26 cellular contexts compared by ENCODE assay signal in genomic region chr2:609520-610280, GRCh38.
"Had no signal": no experiment of that assay in that cellular context is flagged by ENCODE, and none has a peak within 500 bp of the region (broad histone marks: within the 10 kb centered on the region; RNA-seq: fewer than 3 reads in every experiment).

No MANE protein-coding gene starts in this region.

- H3K9me3 Mint-ChIP-seq: activated naive CD4-positive, alpha-beta T cell treated with anti-CD3 and anti-CD28 coated beads, Interleukin-2, amount 50 U/mL, for 24 hours; activated naive CD8-positive, alpha-beta T cell treated with anti-CD3 and anti-CD28 coated beads, Interleukin-2, amount 50 U/mL, for 24 hours; activated T-helper 2 cell treated with anti-CD3 and anti-CD28 coated beads, Interferon-gamma antibody, Interleukin-2, Interleukin-4, amounts not matched to agents 10 μg/mL and 5 μg/mL and 100 μg/mL, durations not matched to agents 14 hours and 24 hours and 36 hours; central memory CD8-positive, alpha-beta T cell; natural killer cell treated with Interleukin-12 subunit alpha and Interleukin-12 subunit beta and Interleukin-15 and Interleukin-18, amount 100 ng/mL, for 72 hours; stimulated activated naive B cell treated with anti-CD40 and anti-IgM and Interleukin-4, amounts not matched to agents 10 μg/mL and 1 μg/mL and 100 μg/mL, for 72 hours; T-helper 1 cell treated with Interleukin-12 subunit alpha and Interleukin-12 subunit beta and Interleukin-4 antibody, amounts not matched to agents 30 μg/mL and 1 μg/mL, for 36 hours; WTC11 had no signal

- H3K27me3 Mint-ChIP-seq: activated naive CD4-positive, alpha-beta T cell treated with anti-CD3 and anti-CD28 coated beads, Interleukin-2, amount 50 U/mL, for 24 hours; activated naive CD8-positive, alpha-beta T cell treated with anti-CD3 and anti-CD28 coated beads, Interleukin-2, amount 50 U/mL, for 24 hours had no signal

- H3K36me3 Mint-ChIP-seq: activated naive CD4-positive, alpha-beta T cell treated with anti-CD3 and anti-CD28 coated beads, Interleukin-2, amount 50 U/mL, for 24 hours; natural killer cell treated with Interleukin-12 subunit alpha and Interleukin-12 subunit beta and Interleukin-15 and Interleukin-18, amount 100 ng/mL, for 72 hours; stimulated activated naive B cell treated with anti-CD40 and anti-IgM and Interleukin-4, amounts not matched to agents 10 μg/mL and 1 μg/mL and 100 μg/mL, for 72 hours; WTC11 had no signal

- H3K4me3 Mint-ChIP-seq: activated naive CD4-positive, alpha-beta T cell treated with anti-CD3 and anti-CD28 coated beads, Interleukin-2, amount 50 U/mL, for 24 hours; activated naive CD8-positive, alpha-beta T cell treated with anti-CD3 and anti-CD28 coated beads, Interleukin-2, amount 50 U/mL, for 24 hours; central memory CD8-positive, alpha-beta T cell; natural killer cell treated with Interleukin-12 subunit alpha and Interleukin-12 subunit beta and Interleukin-15 and Interleukin-18, amount 100 ng/mL, for 72 hours; stimulated activated naive B cell treated with anti-CD40 and anti-IgM and Interleukin-4, amounts not matched to agents 10 μg/mL and 1 μg/mL and 100 μg/mL, for 72 hours; T-helper 1 cell treated with Interleukin-12 subunit alpha and Interleukin-12 subunit beta and Interleukin-4 antibody, amounts not matched to agents 30 μg/mL and 1 μg/mL, for 36 hours; WTC11 had no signal

- H3K27me3 ChIP-seq: left lung, pancreas, thyroid gland had no signal

- H3K9me3 ChIP-seq: left lung, mucosa of descending colon, pancreas, psoas muscle, stomach, thyroid gland had no signal

- H3K4me3 ChIP-seq: left lung, lung, mucosa of descending colon, pancreas, psoas muscle, smooth muscle cell, stomach, thyroid gland had no signal

- H3K4me2 ChIP-seq: smooth muscle cell had no signal

- H3K4me1 Mint-ChIP-seq: activated naive CD4-positive, alpha-beta T cell treated with anti-CD3 and anti-CD28 coated beads, Interleukin-2, amount 50 U/mL, for 24 hours; activated naive CD8-positive, alpha-beta T cell treated with anti-CD3 and anti-CD28 coated beads, Interleukin-2, amount 50 U/mL, for 24 hours; central memory CD8-positive, alpha-beta T cell; stimulated activated naive B cell treated with anti-CD40 and anti-IgM and Interleukin-4, amounts not matched to agents 10 μg/mL and 1 μg/mL and 100 μg/mL, for 72 hours; WTC11 had no signal

- H3K27ac ChIP-seq: epithelial cell of prostate, left lung, pancreas, psoas muscle, stomach had no signal

- DNase-seq: activated CD4-positive, alpha-beta T cell treated with anti-CD3 and anti-CD28 coated beads for 1 hour; activated naive CD8-positive, alpha-beta T cell treated with anti-CD3 and anti-CD28 coated beads, Interleukin-2, amount 50 U/mL, for 24 hours; activated T-cell treated with anti-CD3 and anti-CD28 coated beads, Interleukin-2, amount 50 U/mL, for 48 hours; dermis blood vessel endothelial cell; effector CD4-positive, alpha-beta T cell; left lung; mesendoderm; mucosa of descending colon; pancreas; psoas muscle; stimulated activated CD4-positive, alpha-beta T cell treated with anti-CD3 and anti-CD28 coated beads, Interleukin-1b, Interleukin-23, amount 100 ng/mL, for 48 hours; stimulated activated CD4-positive, alpha-beta T cell treated with anti-CD3 and anti-CD28 coated beads, Interleukin-4, amount 100 ng/mL, for 4 hours; stimulated activated naive B cell treated with anti-CD40 and anti-IgM and Interleukin-4, amounts not matched to agents 10 μg/mL and 1 μg/mL and 100 μg/mL, for 72 hours; stomach; SW 1271; T1000 had no signal

- H3K4me1 ChIP-seq: left lung, pancreas, psoas muscle, stomach had no signal

- H3K27ac Mint-ChIP-seq: activated naive CD4-positive, alpha-beta T cell treated with anti-CD3 and anti-CD28 coated beads, Interleukin-2, amount 50 U/mL, for 24 hours; activated naive CD8-positive, alpha-beta T cell treated with anti-CD3 and anti-CD28 coated beads, Interleukin-2, amount 50 U/mL, for 24 hours; activated T-helper 2 cell treated with anti-CD3 and anti-CD28 coated beads, Interferon-gamma antibody, Interleukin-2, Interleukin-4, amounts not matched to agents 10 μg/mL and 5 μg/mL and 100 μg/mL, durations not matched to agents 14 hours and 24 hours and 36 hours; natural killer cell treated with Interleukin-12 subunit alpha and Interleukin-12 subunit beta and Interleukin-15 and Interleukin-18, amount 100 ng/mL, for 72 hours; stimulated activated naive B cell treated with anti-CD40 and anti-IgM and Interleukin-4, amounts not matched to agents 10 μg/mL and 1 μg/mL and 100 μg/mL, for 72 hours; T-helper 1 cell treated with Interleukin-12 subunit alpha and Interleukin-12 subunit beta and Interleukin-4 antibody, amounts not matched to agents 30 μg/mL and 1 μg/mL, for 36 hours; WTC11 had no signal

- H3K36me3 ChIP-seq: left lung, pancreas, stomach, thyroid gland had no signal

- ATAC-seq: activated naive CD8-positive, alpha-beta T cell treated with anti-CD3 and anti-CD28 coated beads, Interleukin-2, amount 50 U/mL, for 24 hours; left lung; mucosa of descending colon; natural killer cell treated with Interleukin-12 subunit alpha and Interleukin-12 subunit beta and Interleukin-15 and Interleukin-18, amount 100 ng/mL, for 72 hours; pancreas; psoas muscle; stimulated activated naive B cell treated with anti-CD40 and anti-IgM and Interleukin-4, amounts not matched to agents 10 μg/mL and 1 μg/mL and 100 μg/mL, for 72 hours; WTC11 had no signal
